ENCODE assay signal across 1 cellular context in genomic region chr6:134420638-134421181, GRCh38.
TF ChIP-seq lines count a peak whose summit lies in the region.

No MANE protein-coding gene starts in this region.

TF ChIP-seq in endothelial cell of umbilical vein, 7 proteins besides CTCF, POLR2A, EP300 and RAD21 (continued from another document):
- peak; percentile 97 for TF ChIP-seq GATA2 (IDR thresholded peaks at IDR 0.05; ENCODE audit: insufficient read depth, insufficient read length, low read depth, low read length)
- peak; percentile 68 for TF ChIP-seq FOS (IDR thresholded peaks at IDR 0.05; ENCODE audit: borderline replicate concordance, insufficient read depth, low read length)
- TF ChIP-seq EZH2 (IDR thresholded peaks at IDR 0.05; ENCODE audit: borderline replicate concordance, low read depth, low read length, severe bottlenecking) = no peak
- TF ChIP-seq POLR2AphosphoS5 (IDR thresholded peaks at IDR 0.05; ENCODE audit: insufficient read depth, low read depth, low read length) = peak; percentile 41
